1 cellular context compared by ENCODE assay signal in the genomic region with DNA sequence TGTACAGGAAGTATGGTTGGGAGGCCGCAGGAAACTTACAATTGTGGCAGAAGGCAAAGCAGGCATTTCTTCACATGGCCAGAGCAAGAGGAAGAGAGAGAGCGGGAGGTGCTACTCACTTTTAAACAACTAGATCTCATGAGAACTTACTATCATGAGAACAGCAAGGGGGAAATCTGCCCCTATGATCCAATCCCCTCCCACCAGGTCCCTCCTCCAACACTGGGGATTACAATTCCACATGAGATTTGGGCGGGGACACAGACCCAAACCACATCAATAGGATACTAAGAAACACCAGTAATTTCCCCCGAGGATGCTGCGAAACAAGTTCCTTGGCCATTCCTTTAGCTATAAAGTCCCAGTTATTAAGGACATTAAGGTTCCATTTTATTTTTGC.
TF ChIP-seq lines count a peak whose summit lies in the region.

No MANE protein-coding gene starts in this region.

TF ChIP-seq in H1, 55 proteins besides CTCF, POLR2A, EP300 and RAD21:
- TF ChIP-seq YY1 (IDR thresholded peaks at IDR 0.05; ENCODE audit: low read depth, low read length), result no peak
- TF ChIP-seq CEBPB (IDR thresholded peaks at IDR 0.05; ENCODE audit: low read depth, low read length), result no peak
- no peak for TF ChIP-seq MAX (IDR thresholded peaks at IDR 0.05)
- TF ChIP-seq SUZ12 (IDR thresholded peaks at IDR 0.05; ENCODE audit: low read length), result no peak
- no peak for TF ChIP-seq HDAC2 (IDR thresholded peaks at IDR 0.05; ENCODE audit: borderline replicate concordance in 1 of 2, low read depth in 2 of 2, low read length in 2 of 2)
- TF ChIP-seq RFX5 (IDR thresholded peaks at IDR 0.05; ENCODE audit: borderline replicate concordance, low read depth, low read length), result no peak
- TF ChIP-seq ZNF274 (IDR thresholded peaks at IDR 0.05; ENCODE audit: borderline replicate concordance, extremely low read depth, low read length), result no peak
- TF ChIP-seq POU5F1 (IDR thresholded peaks at IDR 0.05; ENCODE audit: low read depth, low read length), result no peak
- TF ChIP-seq, protein P1, sequence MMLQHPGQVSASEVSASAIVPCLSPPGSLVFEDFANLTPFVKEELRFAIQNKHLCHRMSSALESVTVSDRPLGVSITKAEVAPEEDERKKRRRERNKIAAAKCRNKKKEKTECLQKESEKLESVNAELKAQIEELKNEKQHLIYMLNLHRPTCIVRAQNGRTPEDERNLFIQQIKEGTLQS (IDR thresholded peaks at IDR 0.05; ENCODE audit: insufficient read depth, low read depth, low read length), result no peak
- TF ChIP-seq SP2 (IDR thresholded peaks at IDR 0.05; ENCODE audit: low read length), result no peak
- TF ChIP-seq GTF2F1 (IDR thresholded peaks at IDR 0.05; ENCODE audit: borderline replicate concordance, low read depth, low read length), result no peak
- no peak for TF ChIP-seq CBX8 (IDR thresholded peaks at IDR 0.05; ENCODE audit: borderline replicate concordance, low read depth, low read length)
- no peak for TF ChIP-seq GABPA (IDR thresholded peaks at IDR 0.05; ENCODE audit: borderline replicate concordance, insufficient read depth, low read length)
- no peak for TF ChIP-seq CREB1 (IDR thresholded peaks at IDR 0.05)
